ENCODE assay signal across 1 cellular context in the genomic region with DNA sequence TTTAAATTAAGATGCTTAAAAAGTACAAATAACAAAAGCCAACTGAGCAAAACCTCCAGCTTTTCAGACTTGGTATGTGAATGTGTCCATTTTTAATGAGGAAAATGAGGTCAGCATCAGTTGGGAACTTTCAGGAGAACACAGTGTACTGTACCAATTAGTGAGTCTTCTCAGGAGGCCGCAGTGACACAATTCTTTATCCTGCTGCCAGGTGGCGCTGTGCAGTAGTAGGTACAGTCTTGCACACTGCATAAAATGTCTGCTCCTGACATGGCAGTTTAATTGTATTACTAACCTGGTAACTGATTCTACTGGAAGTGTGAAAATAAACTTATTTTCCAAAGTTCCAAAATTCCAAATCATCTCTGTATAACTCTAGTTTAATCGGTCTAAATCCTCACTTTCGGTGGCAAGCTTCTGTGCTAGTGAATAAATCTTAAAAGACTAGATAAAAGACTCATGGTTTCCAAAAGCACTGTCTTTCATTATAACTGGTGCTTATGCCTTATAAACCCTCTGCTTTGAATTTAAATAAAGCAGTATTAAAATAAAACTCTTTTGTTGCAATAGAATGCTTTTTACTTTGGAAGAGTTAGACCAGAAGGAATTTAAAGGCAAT.
TF ChIP-seq lines count a peak whose summit lies in the region.

No MANE protein-coding gene starts in this region.

TF ChIP-seq in H1, 55 proteins besides CTCF, POLR2A, EP300 and RAD21 (continued from another document):
- TF ChIP-seq, protein P1, sequence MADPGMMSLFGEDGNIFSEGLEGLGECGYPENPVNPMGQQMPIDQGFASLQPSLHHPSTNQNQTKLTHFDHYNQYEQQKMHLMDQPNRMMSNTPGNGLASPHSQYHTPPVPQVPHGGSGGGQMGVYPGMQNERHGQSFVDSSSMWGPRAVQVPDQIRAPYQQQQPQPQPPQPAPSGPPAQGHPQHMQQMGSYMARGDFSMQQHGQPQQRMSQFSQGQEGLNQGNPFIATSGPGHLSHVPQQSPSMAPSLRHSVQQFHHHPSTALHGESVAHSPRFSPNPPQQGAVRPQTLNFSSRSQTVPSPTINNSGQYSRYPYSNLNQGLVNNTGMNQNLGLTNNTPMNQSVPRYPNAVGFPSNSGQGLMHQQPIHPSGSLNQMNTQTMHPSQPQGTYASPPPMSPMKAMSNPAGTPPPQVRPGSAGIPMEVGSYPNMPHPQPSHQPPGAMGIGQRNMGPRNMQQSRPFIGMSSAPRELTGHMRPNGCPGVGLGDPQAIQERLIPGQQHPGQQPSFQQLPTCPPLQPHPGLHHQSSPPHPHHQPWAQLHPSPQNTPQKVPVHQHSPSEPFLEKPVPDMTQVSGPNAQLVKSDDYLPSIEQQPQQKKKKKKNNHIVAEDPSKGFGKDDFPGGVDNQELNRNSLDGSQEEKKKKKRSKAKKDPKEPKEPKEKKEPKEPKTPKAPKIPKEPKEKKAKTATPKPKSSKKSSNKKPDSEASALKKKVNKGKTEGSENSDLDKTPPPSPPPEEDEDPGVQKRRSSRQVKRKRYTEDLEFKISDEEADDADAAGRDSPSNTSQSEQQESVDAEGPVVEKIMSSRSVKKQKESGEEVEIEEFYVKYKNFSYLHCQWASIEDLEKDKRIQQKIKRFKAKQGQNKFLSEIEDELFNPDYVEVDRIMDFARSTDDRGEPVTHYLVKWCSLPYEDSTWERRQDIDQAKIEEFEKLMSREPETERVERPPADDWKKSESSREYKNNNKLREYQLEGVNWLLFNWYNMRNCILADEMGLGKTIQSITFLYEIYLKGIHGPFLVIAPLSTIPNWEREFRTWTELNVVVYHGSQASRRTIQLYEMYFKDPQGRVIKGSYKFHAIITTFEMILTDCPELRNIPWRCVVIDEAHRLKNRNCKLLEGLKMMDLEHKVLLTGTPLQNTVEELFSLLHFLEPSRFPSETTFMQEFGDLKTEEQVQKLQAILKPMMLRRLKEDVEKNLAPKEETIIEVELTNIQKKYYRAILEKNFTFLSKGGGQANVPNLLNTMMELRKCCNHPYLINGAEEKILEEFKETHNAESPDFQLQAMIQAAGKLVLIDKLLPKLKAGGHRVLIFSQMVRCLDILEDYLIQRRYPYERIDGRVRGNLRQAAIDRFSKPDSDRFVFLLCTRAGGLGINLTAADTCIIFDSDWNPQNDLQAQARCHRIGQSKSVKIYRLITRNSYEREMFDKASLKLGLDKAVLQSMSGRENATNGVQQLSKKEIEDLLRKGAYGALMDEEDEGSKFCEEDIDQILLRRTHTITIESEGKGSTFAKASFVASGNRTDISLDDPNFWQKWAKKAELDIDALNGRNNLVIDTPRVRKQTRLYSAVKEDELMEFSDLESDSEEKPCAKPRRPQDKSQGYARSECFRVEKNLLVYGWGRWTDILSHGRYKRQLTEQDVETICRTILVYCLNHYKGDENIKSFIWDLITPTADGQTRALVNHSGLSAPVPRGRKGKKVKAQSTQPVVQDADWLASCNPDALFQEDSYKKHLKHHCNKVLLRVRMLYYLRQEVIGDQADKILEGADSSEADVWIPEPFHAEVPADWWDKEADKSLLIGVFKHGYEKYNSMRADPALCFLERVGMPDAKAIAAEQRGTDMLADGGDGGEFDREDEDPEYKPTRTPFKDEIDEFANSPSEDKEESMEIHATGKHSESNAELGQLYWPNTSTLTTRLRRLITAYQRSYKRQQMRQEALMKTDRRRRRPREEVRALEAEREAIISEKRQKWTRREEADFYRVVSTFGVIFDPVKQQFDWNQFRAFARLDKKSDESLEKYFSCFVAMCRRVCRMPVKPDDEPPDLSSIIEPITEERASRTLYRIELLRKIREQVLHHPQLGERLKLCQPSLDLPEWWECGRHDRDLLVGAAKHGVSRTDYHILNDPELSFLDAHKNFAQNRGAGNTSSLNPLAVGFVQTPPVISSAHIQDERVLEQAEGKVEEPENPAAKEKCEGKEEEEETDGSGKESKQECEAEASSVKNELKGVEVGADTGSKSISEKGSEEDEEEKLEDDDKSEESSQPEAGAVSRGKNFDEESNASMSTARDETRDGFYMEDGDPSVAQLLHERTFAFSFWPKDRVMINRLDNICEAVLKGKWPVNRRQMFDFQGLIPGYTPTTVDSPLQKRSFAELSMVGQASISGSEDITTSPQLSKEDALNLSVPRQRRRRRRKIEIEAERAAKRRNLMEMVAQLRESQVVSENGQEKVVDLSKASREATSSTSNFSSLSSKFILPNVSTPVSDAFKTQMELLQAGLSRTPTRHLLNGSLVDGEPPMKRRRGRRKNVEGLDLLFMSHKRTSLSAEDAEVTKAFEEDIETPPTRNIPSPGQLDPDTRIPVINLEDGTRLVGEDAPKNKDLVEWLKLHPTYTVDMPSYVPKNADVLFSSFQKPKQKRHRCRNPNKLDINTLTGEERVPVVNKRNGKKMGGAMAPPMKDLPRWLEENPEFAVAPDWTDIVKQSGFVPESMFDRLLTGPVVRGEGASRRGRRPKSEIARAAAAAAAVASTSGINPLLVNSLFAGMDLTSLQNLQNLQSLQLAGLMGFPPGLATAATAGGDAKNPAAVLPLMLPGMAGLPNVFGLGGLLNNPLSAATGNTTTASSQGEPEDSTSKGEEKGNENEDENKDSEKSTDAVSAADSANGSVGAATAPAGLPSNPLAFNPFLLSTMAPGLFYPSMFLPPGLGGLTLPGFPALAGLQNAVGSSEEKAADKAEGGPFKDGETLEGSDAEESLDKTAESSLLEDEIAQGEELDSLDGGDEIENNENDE (IDR thresholded peaks at IDR 0.05; ENCODE audit: insufficient replicate concordance, low read length): peak; percentile 49
- TF ChIP-seq SIN3A (conservative IDR thresholded peaks at IDR 0.05 in 1 of 2, IDR thresholded peaks at IDR 0.05 in 1 of 2; ENCODE audit: low read depth in 1 of 2, low read length in 2 of 2): no peak
- peak; percentile 81; the same call in 1 of the 2 replicates for TF ChIP-seq YY1 (IDR thresholded peaks at IDR 0.05; ENCODE audit: low read depth, low read length)
- peak; percentile 82 for TF ChIP-seq MAFK (IDR thresholded peaks at IDR 0.05; ENCODE audit: low read depth, low read length)
- no peak for TF ChIP-seq EZH2 (IDR thresholded peaks at IDR 0.05; ENCODE audit: low read depth, low read length, severe bottlenecking)
- TF ChIP-seq BACH1 (IDR thresholded peaks at IDR 0.05; ENCODE audit: low read length): peak; percentile 76
